In the genomic region with DNA sequence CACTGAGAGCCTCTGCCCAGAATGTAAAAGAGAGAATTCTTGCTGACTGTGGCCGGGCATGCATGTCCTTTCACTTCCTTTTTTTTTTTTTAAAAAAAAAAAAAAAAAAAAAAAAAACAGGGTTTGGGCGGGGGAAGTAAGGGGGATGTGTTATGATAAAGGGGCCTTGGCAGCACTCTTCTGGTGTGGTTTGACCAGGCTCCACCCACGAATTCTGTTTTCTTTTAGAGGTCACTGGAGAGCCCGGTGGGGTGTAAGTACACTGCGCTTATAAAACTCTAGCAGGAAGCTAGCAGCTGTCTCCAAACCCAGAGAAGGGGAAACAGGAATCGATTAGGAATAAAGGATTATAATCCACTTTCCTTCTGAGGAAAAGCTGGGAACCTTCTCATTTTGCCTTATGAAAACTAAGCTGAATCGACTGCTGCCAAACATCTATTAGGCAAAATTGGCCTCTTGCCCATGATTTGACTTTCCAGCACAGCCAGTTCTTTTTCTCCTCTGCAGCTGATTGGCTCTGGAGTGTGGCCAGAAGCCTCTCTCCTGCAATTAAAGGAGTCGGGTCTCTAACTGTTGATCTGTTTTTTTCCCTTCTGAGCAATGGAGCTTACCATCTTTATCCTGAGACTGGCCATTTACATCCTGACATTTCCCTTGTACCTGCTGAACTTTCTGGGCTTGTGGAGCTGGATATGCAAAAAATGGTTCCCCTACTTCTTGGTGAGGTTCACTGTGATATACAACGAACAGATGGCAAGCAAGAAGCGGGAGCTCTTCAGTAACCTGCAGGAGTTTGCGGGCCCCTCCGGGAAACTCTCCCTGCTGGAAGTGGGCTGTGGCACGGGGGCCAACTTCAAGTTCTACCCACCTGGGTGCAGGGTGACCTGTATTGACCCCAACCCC, we compare ENCODE assay signal across 8 cellular contexts. TPM values are rescaled to one million over a fixed set of nuclear protein-coding genes. Genes with fewer than 3 reads are reported as not detected.
A peak's percentile ranks its signal among the peaks of the same experiment; 100 is the strongest.
DNase-seq lines count a peak whose midpoint lies in the region; ATAC-seq and TF ChIP-seq lines count a peak whose summit lies in the region.

No MANE protein-coding gene starts in this region.

- WGBS in endodermal cell (ENCODE audit: insufficient coverage in 1 of 2, insufficient read length in 1 of 2), 2 experiments = 40 to 46% methylated on average over 9 to 12 of the region's 13 CpGs
- WGBS in lung, 2 donors = 1 to 2% methylated on average over 13 of the region's 13 CpGs

- DNase-seq in AG20443 (ENCODE audit: low spot score) = peak; percentile 80
- DNase-seq in NCI-H1417 (lab: John Stamatoyannopoulos, UW) = peak; percentile 82 to 98 (median 91)
- DNase-seq in SW480 (ENCODE audit: low spot score) = peak; percentile 84
- DNase-seq in endodermal cell = peak; percentile 76
- DNase-seq in lung (ENCODE audit: low spot score) = peak; percentile 93
- DNase-seq in stromal cell of bone marrow (ENCODE audit: low read depth) = peak; percentile 96

- H3K9ac ChIP-seq in endodermal cell (ENCODE audit: extremely low read depth, low read length, poor library complexity, severe bottlenecking) = no peak overlapping the region

- H3K9me3 ChIP-seq in endodermal cell (ENCODE audit: control insufficient read depth, low read length) (peaks cover 12% of the 10 kb centered on the region), lung (ENCODE audit: control insufficient read depth in 2 of 2, insufficient read depth in 1 of 2, low read length in 1 of 2) (no peaks in the 10 kb centered on the region)

- peak overlapping the region; percentile 75 for H3K27ac Mint-ChIP-seq in endodermal cell

- H3K27me3 Mint-ChIP-seq in endodermal cell (ENCODE audit: insufficient read depth) = peaks cover 2% of the 10 kb centered on the region

- no peaks in the 10 kb centered on the region for H3K27me3 ChIP-seq in endodermal cell (ENCODE audit: control insufficient read depth, insufficient read depth, low read length, poor library complexity, severe bottlenecking)
- no peaks in the 10 kb centered on the region for H3K27me3 ChIP-seq in lung (ENCODE audit: control insufficient read depth, insufficient read depth)

- peak overlapping the region; percentile 50 for H3K27ac ChIP-seq in endodermal cell (ENCODE audit: low read depth, low read length)
- H3K27ac ChIP-seq in lung (ENCODE audit: low read depth in 1 of 2, low read length in 1 of 2) = peak overlapping the region; percentile 88 to 94

- H3K36me3 Mint-ChIP-seq in endodermal cell (ENCODE audit: low read depth) = no peaks in the 10 kb centered on the region

- peak; percentile 63 for ATAC-seq in GM18508 (IDR thresholded peaks at IDR 0.05; ENCODE audit: insufficient read depth, unreplicated experiment)
- peak; percentile 91 for ATAC-seq in HG02885 (IDR thresholded peaks at IDR 0.05; ENCODE audit: poor library complexity, unreplicated experiment)
- ATAC-seq in lung (ENCODE audit: insufficient read depth, low FRiP score) = peak; percentile 83

- no peak overlapping the region for H3K4me3 ChIP-seq in endodermal cell (ENCODE audit: low read length)
- peak overlapping the region; percentile 82 for H3K4me3 ChIP-seq in lung

- peak overlapping the region; percentile 59 for H3K4me3 Mint-ChIP-seq in endodermal cell

- peaks cover 8% of the 10 kb centered on the region for H3K9me3 Mint-ChIP-seq in endodermal cell

- peaks cover 29% of the 10 kb centered on the region for H3K4me1 Mint-ChIP-seq in endodermal cell

- TF ChIP-seq CTCF in endodermal cell (conservative IDR thresholded peaks at IDR 0.05) = no peak
- no peak for TF ChIP-seq CTCF in lung (IDR thresholded peaks at IDR 0.05; ENCODE audit: control extremely low read depth, extremely low read depth)

- H3K4me1 ChIP-seq in endodermal cell (ENCODE audit: control insufficient read depth, insufficient read depth, low read length) (no peaks in the 10 kb centered on the region), lung (ENCODE audit: control insufficient read depth in 2 of 2, insufficient read depth in 2 of 2, low read length in 2 of 2) (peaks cover 5 to 9% of the 10 kb centered on the region in 2 donors)

- H3K36me3 ChIP-seq in endodermal cell (ENCODE audit: control insufficient read depth, insufficient read depth, low read length) (no peaks in the 10 kb centered on the region), lung (ENCODE audit: control insufficient read depth in 2 of 2, insufficient read depth in 2 of 2, low read length in 2 of 2) (no peaks in the 10 kb centered on the region)

RNA-seq across cellular contexts. Expression of a gene that starts 27.7 kb away (rescaled TPM):
- total RNA-seq in endodermal cell (not detected), lung (not detected)
- polyA plus RNA-seq in endodermal cell (2013, experiment 1 of 2) = not detected
- not detected for polyA plus RNA-seq in endodermal cell (2013, experiment 2 of 2)
- polyA plus RNA-seq in lung = not detected
